ENCODE assay signal across 17 cellular contexts in the genomic region with DNA sequence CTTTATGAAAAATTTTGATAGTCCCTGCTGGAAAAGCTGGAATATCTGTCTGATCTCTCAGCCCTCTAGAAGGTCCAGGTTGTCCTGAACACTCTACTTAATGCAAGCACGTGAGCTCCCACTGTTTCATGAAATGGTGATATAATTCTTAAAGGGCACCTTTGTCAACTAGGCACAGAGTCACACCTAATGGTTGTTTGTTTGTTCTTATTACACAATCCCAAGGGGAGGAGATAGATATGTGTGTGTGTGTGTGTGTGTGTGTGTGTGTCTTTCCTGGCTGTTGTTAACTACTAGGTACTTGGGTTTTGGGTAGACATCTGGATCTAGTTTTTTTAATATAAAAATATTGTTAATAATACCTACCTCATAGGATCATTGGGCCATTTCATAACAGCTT.
A peak's percentile ranks its signal among the peaks of the same experiment; 100 is the strongest.
DNase-seq lines count a peak whose midpoint lies in the region; ATAC-seq and TF ChIP-seq lines count a peak whose summit lies in the region.
"Had no signal": no experiment of that assay in that cellular context is flagged by ENCODE, and none has a peak within 500 bp of the region (broad histone marks: within the 10 kb centered on the region; RNA-seq: fewer than 3 reads in every experiment).

No MANE protein-coding gene starts in this region.

- no peak overlapping the region for H3K27ac Mint-ChIP-seq in chondrocyte (ENCODE audit: unreplicated experiment)
- H3K27ac Mint-ChIP-seq in effector memory CD8-positive, alpha-beta T cell = no peak overlapping the region
- H3K27ac Mint-ChIP-seq: CD4-positive, alpha-beta T cell; IgD-negative memory B cell had no signal

- no peak overlapping the region for H3K4me3 ChIP-seq in epithelial cell of esophagus (ENCODE audit: low read length)
- H3K4me3 ChIP-seq: A549, GM23338 had no signal

- no peaks in the 10 kb centered on the region for H3K36me3 Mint-ChIP-seq in chondrocyte (ENCODE audit: low read depth)
- H3K36me3 Mint-ChIP-seq in effector memory CD8-positive, alpha-beta T cell (ENCODE audit: insufficient read depth) = peaks cover 2% of the 10 kb centered on the region
- H3K36me3 Mint-ChIP-seq: IgD-negative memory B cell had no signal

- no peaks in the 10 kb centered on the region for H3K4me1 Mint-ChIP-seq in chondrocyte (ENCODE audit: low read depth)
- no peaks in the 10 kb centered on the region for H3K4me1 Mint-ChIP-seq in effector memory CD8-positive, alpha-beta T cell (ENCODE audit: low read depth in 2 of 2)
- H3K4me1 Mint-ChIP-seq: IgD-negative memory B cell had no signal

- H3K4me3 Mint-ChIP-seq in chondrocyte (ENCODE audit: unreplicated experiment) = no peak overlapping the region
- no peak overlapping the region for H3K4me3 Mint-ChIP-seq in effector memory CD8-positive, alpha-beta T cell
- H3K4me3 Mint-ChIP-seq: CD4-positive, alpha-beta T cell; GM23338; IgD-negative memory B cell had no signal

- peak; percentile 9 for DNase-seq in DMS53 (lab: John Stamatoyannopoulos, UW)
- DNase-seq in DMS53 treated with DMSO at 0.1 percent for 48 hours (lab: John Stamatoyannopoulos, UW; ENCODE audit: unreplicated experiment) = no peak
- peak; percentile 37 for DNase-seq in NCI-H69 (lab: John Stamatoyannopoulos, UW)
- peak; percentile 19 for DNase-seq in epithelial cell of esophagus (ENCODE audit: low read depth)
- DNase-seq in chondrocyte (ENCODE audit: low spot score) = no peak
- no peak for DNase-seq in effector memory CD8-positive, alpha-beta T cell
- DNase-seq: AML-193; Caco-2; CD4-positive, alpha-beta T cell; DMS79 treated with DMSO at 0.1 percent for 48 hours; GF-D8; KG1 had no signal

- H3K27me3 Mint-ChIP-seq in chondrocyte (ENCODE audit: low read depth) = peaks cover 23% of the 10 kb centered on the region
- no peaks in the 10 kb centered on the region for H3K27me3 Mint-ChIP-seq in effector memory CD8-positive, alpha-beta T cell

- ATAC-seq in HG03378 (IDR thresholded peaks at IDR 0.05; ENCODE audit: unreplicated experiment) = no peak
- ATAC-seq in effector memory CD8-positive, alpha-beta T cell (replicated peaks) = no peak
- ATAC-seq: A549, HepG2 had no signal

- no peak for TF ChIP-seq CTCF in epithelial cell of esophagus (IDR thresholded peaks at IDR 0.05; ENCODE audit: insufficient read depth, low read depth, low read length, missing control alignments)
- TF ChIP-seq CTCF in chondrocyte (IDR thresholded peaks at IDR 0.05) = no peak

- no peaks in the 10 kb centered on the region for H3K9me3 Mint-ChIP-seq in chondrocyte (ENCODE audit: low read depth)
- peaks cover 8 to 9% of the 10 kb centered on the region in 2 donors for H3K9me3 Mint-ChIP-seq in effector memory CD8-positive, alpha-beta T cell
- H3K9me3 Mint-ChIP-seq: CD4-positive, alpha-beta T cell had no signal

Comparison
In these comparisons a context has a peak if more than half of its experiments do, and no peak if none do; other contexts are left out.
1. DNase-seq: peak in DMS53 (single experiment), NCI-H69 (single experiment) and epithelial cell of esophagus (single experiment); none in DMS53 treated with DMSO at 0.1 percent for 48 hours (single experiment), chondrocyte (single experiment) and effector memory CD8-positive, alpha-beta T cell (0 of 3).